21 cellular contexts compared by ENCODE assay signal in the genomic region with DNA sequence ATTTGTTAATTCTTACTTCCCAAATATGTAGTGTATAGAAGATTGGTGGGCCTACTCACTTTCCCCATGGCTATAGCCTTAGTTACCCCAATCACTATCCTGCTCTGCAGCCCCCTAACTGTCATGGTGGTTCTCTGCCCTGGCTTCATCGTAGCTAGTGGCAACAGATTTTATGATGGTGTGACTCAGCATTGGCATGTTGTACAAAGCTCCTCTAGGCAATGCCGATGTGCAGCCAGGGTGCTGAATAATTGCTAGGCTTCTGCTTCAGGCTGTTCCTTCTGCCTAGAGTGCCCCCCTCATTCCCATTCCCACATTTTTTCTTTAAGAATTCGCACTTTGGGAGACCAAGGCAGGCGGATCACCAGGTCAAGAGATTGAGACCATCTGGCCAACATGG. TPM values are rescaled to one million over a fixed set of nuclear protein-coding genes. Genes with fewer than 3 reads are reported as not detected.
DNase-seq lines count a peak whose midpoint lies in the region; ATAC-seq, FAIRE-seq and TF ChIP-seq lines count a peak whose summit lies in the region.
"Had no signal": no experiment of that assay in that cellular context is flagged by ENCODE, and none has a peak within 500 bp of the region (broad histone marks: within the 10 kb centered on the region; RNA-seq: fewer than 3 reads in every experiment).

No MANE protein-coding gene starts in this region.

- H3K27me3 ChIP-seq in breast epithelium, result peaks cover 0 to 7% of the 10 kb centered on the region in 2 donors

- no peaks in the 10 kb centered on the region for H3K36me3 ChIP-seq in breast epithelium
- H3K36me3 ChIP-seq: HAP-1 had no signal

- peak; percentile 5 for DNase-seq in MCF 10A (ENCODE audit: unreplicated experiment)
- DNase-seq in breast epithelium (ENCODE audit: low spot score in 2 of 2), result no peak
- DNase-seq in RCC 7860 (ENCODE audit: low spot score), result peak; percentile 6
- DNase-seq in foreskin fibroblast, result peak; percentile 0 to 3
- no peak for DNase-seq in COLO668 (lab: John Stamatoyannopoulos, UW; ENCODE audit: unreplicated experiment)
- DNase-seq in globus pallidus (ENCODE audit: low spot score), result no peak
- no peak for DNase-seq in midbrain (lab: John Stamatoyannopoulos, UW)
- DNase-seq: C1 segment of cervical spinal cord, NCI-H1048, NCI-H1436 treated with DMSO at 0.1 percent for 48 hours, NCI-H2081, NCI-H510A, NCI-H82, PC-9, T-cell had no signal

- no peak overlapping the region for H3K27ac ChIP-seq in breast epithelium
- H3K27ac ChIP-seq: 22Rv1, PC-9 had no signal

- H3K27ac Mint-ChIP-seq in MCF 10A (ENCODE audit: low read depth, unreplicated experiment), result no peak overlapping the region
- H3K27ac Mint-ChIP-seq: IgD-negative memory B cell, T-cell had no signal

- H3K27me3 Mint-ChIP-seq in MCF 10A (ENCODE audit: insufficient read depth, unreplicated experiment), result no peaks in the 10 kb centered on the region
- H3K27me3 Mint-ChIP-seq: T-cell had no signal

- H3K4me1 ChIP-seq in breast epithelium, result no peaks in the 10 kb centered on the region

- CTCF ChIA-PET in MCF 10A (lab: Yijun Ruan, JAX), result no interaction called here

- no peak for ATAC-seq in HG02678 (IDR thresholded peaks at IDR 0.05; ENCODE audit: unreplicated experiment)
- ATAC-seq: Right ventricle myocardium inferior, T-cell had no signal

- FAIRE-seq in RCC 7860 (lab: Jason Lieb, UNC), result no peak
- FAIRE-seq: HTR-8/SVneo had no signal

- no peaks in the 10 kb centered on the region for H3K36me3 Mint-ChIP-seq in MCF 10A (ENCODE audit: insufficient read depth, unreplicated experiment)
- H3K36me3 Mint-ChIP-seq: T-cell had no signal

- BruUV-seq in MCF 10A (replicated peaks; lab: Mats Ljungman, UMichigan), result no TSS peak

- no peak overlapping the region for H3K4me3 Mint-ChIP-seq in MCF 10A (ENCODE audit: unreplicated experiment)
- H3K4me3 Mint-ChIP-seq: IgD-negative memory B cell, T-cell had no signal

- H3K9me3 ChIP-seq in breast epithelium, result no peaks in the 10 kb centered on the region
- H3K9me3 ChIP-seq: HAP-1 had no signal

- intact Hi-C loops in MCF 10A (cut with micrococcal nuclease), result no loop called here
- intact Hi-C loops in breast epithelium (cut with DNase I; ENCODE audit: low total_unique reads), result no loop called here

- TF ChIP-seq POLR2A in breast epithelium (IDR thresholded peaks at IDR 0.05), result no peak

- H3K4me3 ChIP-seq in breast epithelium (no peak overlapping the region), foreskin fibroblast (ENCODE audit: low read depth in 1 of 2, low read length in 2 of 2) (no peak overlapping the region)
- H3K4me3 ChIP-seq: HAP-1, PC-9 had no signal

- TF ChIP-seq CTCF in MCF 10A (IDR thresholded peaks at IDR 0.05; ENCODE audit: unreplicated experiment) (no peak), breast epithelium (IDR thresholded peaks at IDR 0.05) (no peak), foreskin fibroblast (IDR thresholded peaks at IDR 0.05; ENCODE audit: low read depth, low read length) (no peak)

- H3K9me3 Mint-ChIP-seq in MCF 10A (ENCODE audit: unreplicated experiment), result no peaks in the 10 kb centered on the region
- H3K9me3 Mint-ChIP-seq: IgD-negative memory B cell, T-cell had no signal

- POLR2A ChIA-PET in MCF 10A (lab: Yijun Ruan, JAX), result no interaction called here

- no peaks in the 10 kb centered on the region for H3K4me1 Mint-ChIP-seq in MCF 10A (ENCODE audit: insufficient read depth, unreplicated experiment)
- H3K4me1 Mint-ChIP-seq: T-cell had no signal

RNA-seq across cellular contexts. Expression of a gene that starts 35.2 kb away (rescaled TPM):
- total RNA-seq in MCF 10A (2022) (0.19 and 0.42 TPM in 2 replicates), breast epithelium (10 to 100 TPM in 1 of 3 donors, 1 to 10 TPM in 2; 4.6 to 41.0 (median 5.7) TPM)
- total RNA-seq: PC-9 had no signal

Comparison
In these comparisons a context has a peak if more than half of its experiments do, and no peak if none do; other contexts are left out.
1. DNase-seq: peak in MCF 10A (single experiment), RCC 7860 (single experiment) and foreskin fibroblast (2 of 2); none in breast epithelium (0 of 2), COLO668 (single experiment), globus pallidus (single experiment) and midbrain (single experiment).